Comparison of ENCODE assay signal across 33 cellular contexts in genomic region chr11:122820158-122820557, GRCh38. TPM values are rescaled to one million over a fixed set of nuclear protein-coding genes. Genes with fewer than 3 reads are reported as not detected.
"Had no signal": no experiment of that assay in that cellular context is flagged by ENCODE, and none has a peak within 500 bp of the region (broad histone marks: within the 10 kb centered on the region; RNA-seq: fewer than 3 reads in every experiment).

No MANE protein-coding gene starts in this region.

- DNase-seq: dermis blood vessel endothelial cell; dorsolateral prefrontal cortex; effector CD4-positive, alpha-beta T cell; effector memory CD4-positive, alpha-beta T cell; erythroblast; esophagus squamous epithelium; foreskin fibroblast; foreskin melanocyte; gastrocnemius medialis; glutamatergic neuron; head of caudate nucleus; heart right ventricle; hippocampal formation; left cardiac atrium; left lung; left ventricle myocardium superior; lower lobe of right lung; mesenchymal stem cell; mucosa of descending colon; naive B cell had no signal

- FAIRE-seq: colon, endometrium, islet of Langerhans, keratinocyte had no signal

- ATAC-seq: esophagus mucosa, gastrocnemius medialis, heart right ventricle, left cardiac atrium, left lung, left ventricle myocardium superior, lower lobe of right lung, mucosa of descending colon had no signal

- H3K36me3 ChIP-seq: esophagus squamous epithelium, gastrocnemius medialis, heart right ventricle, left lung, lower lobe of right lung had no signal

- H3K4me3 ChIP-seq: coronary artery, dorsolateral prefrontal cortex, esophagus squamous epithelium, heart right ventricle, left lung, lower lobe of right lung, mucosa of descending colon had no signal

- H3K4me3 Mint-ChIP-seq: mesothelial cell of epicardium, naive B cell had no signal

- H3K27ac Mint-ChIP-seq: mesothelial cell of epicardium, naive B cell had no signal

- H3K27me3 ChIP-seq: dorsolateral prefrontal cortex, esophagus squamous epithelium, gastrocnemius medialis, heart right ventricle, left lung had no signal

- H3K27ac ChIP-seq: coronary artery, dorsolateral prefrontal cortex, epithelial cell of prostate, esophagus squamous epithelium, gastrocnemius medialis, heart right ventricle, left lung, lower lobe of right lung had no signal

- H3K9me3 ChIP-seq: esophagus squamous epithelium, gastrocnemius medialis, lower lobe of right lung had no signal

RNA-seq across cellular contexts. Expression of gene CRTAM, which starts 18.1 kb away (rescaled TPM):
- total RNA-seq: dermis blood vessel endothelial cell, esophagus mucosa, glomerular endothelial cell, kidney epithelial cell, left ventricle myocardium superior, lung microvascular endothelial cell, mesenteric fat pad, mesothelial cell of epicardium, myocyte had no signal
